Comparison of ENCODE assay signal across 25 cellular contexts in the genomic region with DNA sequence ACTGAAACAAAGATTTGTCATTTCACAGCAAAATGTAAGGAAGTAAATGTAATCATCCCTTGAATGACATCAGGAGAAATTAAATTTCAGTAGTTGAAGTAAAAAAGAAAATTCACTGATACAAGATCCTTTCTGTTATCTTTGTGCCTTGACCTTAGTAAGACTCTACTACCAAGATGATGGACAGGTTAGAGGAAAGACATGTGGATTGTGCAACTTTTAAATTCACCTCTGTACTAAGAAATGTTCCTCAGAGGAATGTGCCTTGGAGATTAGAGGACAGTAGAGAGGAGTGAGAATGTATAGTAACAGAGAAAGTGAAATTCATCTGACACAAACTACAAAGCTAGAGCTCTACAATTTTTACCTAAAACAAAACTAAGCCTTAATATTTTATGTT.
"Had no signal": no experiment of that assay in that cellular context is flagged by ENCODE, and none has a peak within 500 bp of the region (broad histone marks: within the 10 kb centered on the region; RNA-seq: fewer than 3 reads in every experiment).

No MANE protein-coding gene starts in this region.

- H3K9me3 Mint-ChIP-seq: stimulated activated naive B cell treated with anti-CD40 and anti-IgM and Interleukin-4, amounts not matched to agents 10 μg/mL and 1 μg/mL and 100 μg/mL, for 72 hours had no signal

- H3K4me3 Mint-ChIP-seq: naive thymus-derived CD4-positive, alpha-beta T cell; natural killer cell treated with Interleukin-12 subunit alpha and Interleukin-12 subunit beta and Interleukin-15 and Interleukin-18, amount 100 ng/mL, for 72 hours; stimulated activated naive B cell treated with anti-CD40 and anti-IgM and Interleukin-4, amounts not matched to agents 10 μg/mL and 1 μg/mL and 100 μg/mL, for 72 hours had no signal

- H3K27me3 Mint-ChIP-seq: naive thymus-derived CD4-positive, alpha-beta T cell; natural killer cell treated with Interleukin-12 subunit alpha and Interleukin-12 subunit beta and Interleukin-15 and Interleukin-18, amount 100 ng/mL, for 72 hours; progenitor cell of endocrine pancreas; stimulated activated naive B cell treated with anti-CD40 and anti-IgM and Interleukin-4, amounts not matched to agents 10 μg/mL and 1 μg/mL and 100 μg/mL, for 72 hours had no signal

- H3K27ac Mint-ChIP-seq: naive thymus-derived CD4-positive, alpha-beta T cell; natural killer cell treated with Interleukin-12 subunit alpha and Interleukin-12 subunit beta and Interleukin-15 and Interleukin-18, amount 100 ng/mL, for 72 hours; progenitor cell of endocrine pancreas; stimulated activated naive B cell treated with anti-CD40 and anti-IgM and Interleukin-4, amounts not matched to agents 10 μg/mL and 1 μg/mL and 100 μg/mL, for 72 hours had no signal

- H3K4me1 ChIP-seq: left ventricle myocardium inferior, right atrium auricular region, testis, thyroid gland, transverse colon, upper lobe of left lung, vagina had no signal

- H3K4me3 ChIP-seq: left ventricle myocardium inferior, lung, mucosa of descending colon, ovary, right atrium auricular region, skin epidermis, stomach, testis, thyroid gland, transverse colon, upper lobe of left lung, vagina had no signal

- H3K9me3 ChIP-seq: left ventricle myocardium inferior, mucosa of descending colon, ovary, right atrium auricular region, stomach, testis, thyroid gland, transverse colon, upper lobe of left lung, vagina had no signal

- H3K36me3 Mint-ChIP-seq: naive thymus-derived CD4-positive, alpha-beta T cell; natural killer cell treated with Interleukin-12 subunit alpha and Interleukin-12 subunit beta and Interleukin-15 and Interleukin-18, amount 100 ng/mL, for 72 hours; stimulated activated naive B cell treated with anti-CD40 and anti-IgM and Interleukin-4, amounts not matched to agents 10 μg/mL and 1 μg/mL and 100 μg/mL, for 72 hours had no signal

- ATAC-seq: mucosa of descending colon; naive thymus-derived CD4-positive, alpha-beta T cell; natural killer cell treated with Interleukin-12 subunit alpha and Interleukin-12 subunit beta and Interleukin-15 and Interleukin-18, amount 100 ng/mL, for 72 hours; sciatic nerve; stimulated activated naive B cell treated with anti-CD40 and anti-IgM and Interleukin-4, amounts not matched to agents 10 μg/mL and 1 μg/mL and 100 μg/mL, for 72 hours; stimulated activated naive CD8-positive, alpha-beta T cell treated with anti-CD3 and anti-CD28 coated beads, Interleukin-15, Interleukin-2, amounts not matched to agents 100 U/mL and 50 U/mL, for 24 hours had no signal

- H3K36me3 ChIP-seq: left ventricle myocardium inferior, ovary, right atrium auricular region, stomach, thyroid gland, transverse colon, upper lobe of left lung, vagina had no signal

- H3K27me3 ChIP-seq: ovary, right atrium auricular region, stomach, testis, thyroid gland, transverse colon, upper lobe of left lung, vagina had no signal

- H3K4me1 Mint-ChIP-seq: naive thymus-derived CD4-positive, alpha-beta T cell; stimulated activated naive B cell treated with anti-CD40 and anti-IgM and Interleukin-4, amounts not matched to agents 10 μg/mL and 1 μg/mL and 100 μg/mL, for 72 hours had no signal

- H3K27ac ChIP-seq: left ventricle myocardium inferior, ovary, right atrium auricular region, skin epidermis, stomach, testis, thyroid gland, transverse colon, upper lobe of left lung, vagina had no signal

- DNase-seq: islet precursor cell; left ventricle myocardium inferior; mesendoderm; midbrain; mucosa of descending colon; naive thymus-derived CD4-positive, alpha-beta T cell; ovary; stimulated activated CD4-positive, alpha-beta T cell treated with anti-CD3 and anti-CD28 coated beads, Interleukin-12 subunit alpha, Interleukin-12 subunit beta, amount 100 ng/mL, for 4 hours; stimulated activated CD4-positive, alpha-beta T cell treated with anti-CD3 and anti-CD28 coated beads, Interleukin-15, amount 100 ng/mL, for 24 hours; stimulated activated CD4-positive, alpha-beta T cell treated with anti-CD3 and anti-CD28 coated beads, Interleukin-2, amount 100 ng/mL, for 24 hours; stimulated activated CD4-positive, alpha-beta T cell treated with anti-CD3 and anti-CD28 coated beads, Interleukin-4, amount 100 ng/mL, for 1 hour; stimulated activated naive B cell treated with anti-CD40 and anti-IgM and Interleukin-4, amounts not matched to agents 10 μg/mL and 1 μg/mL and 100 μg/mL, for 72 hours; stimulated activated naive CD8-positive, alpha-beta T cell treated with anti-CD3 and anti-CD28 coated beads, Interleukin-15, Interleukin-2, amounts not matched to agents 100 U/mL and 50 U/mL, for 24 hours; stomach; testis; thyroid gland; transverse colon; upper lobe of left lung had no signal
